ENCODE assay signal across 8 cellular contexts in the genomic region with DNA sequence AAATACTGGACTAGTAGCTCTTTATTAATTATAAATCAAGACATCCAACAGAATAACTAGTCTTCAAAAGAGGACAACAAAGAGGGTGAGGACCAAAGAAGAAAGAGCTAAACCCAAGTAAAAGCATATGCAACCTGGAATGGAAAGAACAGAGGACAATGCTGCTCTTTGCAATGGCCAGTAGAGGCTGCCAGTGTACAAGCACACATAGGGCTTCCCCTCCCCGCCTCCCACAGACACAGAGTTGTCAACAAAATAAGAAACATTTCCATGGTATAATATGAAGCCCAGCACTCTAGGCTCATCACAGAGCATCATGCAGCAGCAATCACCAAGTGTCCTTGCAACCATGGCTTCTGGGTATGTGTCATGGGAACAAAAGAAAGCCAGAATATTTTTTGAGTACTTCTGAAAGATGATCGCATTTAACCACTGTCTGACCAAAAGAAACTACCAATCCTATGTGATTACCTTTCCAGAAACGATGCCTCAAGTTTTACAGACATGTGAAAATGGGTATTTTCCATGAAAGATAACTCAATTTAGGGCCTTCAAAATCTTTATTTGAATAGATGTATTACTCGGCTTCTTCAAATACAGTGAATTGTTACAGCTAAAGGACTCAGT. TPM values are rescaled to one million over a fixed set of nuclear protein-coding genes. Genes with fewer than 3 reads are reported as not detected.
DNase-seq lines count a peak whose midpoint lies in the region; ATAC-seq and TF ChIP-seq lines count a peak whose summit lies in the region.

No MANE protein-coding gene starts in this region.

- H3K4me3 ChIP-seq in MG63, result no peak overlapping the region
- H3K4me3 ChIP-seq in gastrocnemius medialis, result no peak overlapping the region

- peak overlapping the region in 1 of 4 donors; percentile 2 for H3K27ac ChIP-seq in gastrocnemius medialis

- TF ChIP-seq CTCF in GM12872 (IDR thresholded peaks at IDR 0.05; ENCODE audit: insufficient read depth, low read depth, low read length) (peak; percentile 100), gastrocnemius medialis (IDR thresholded peaks at IDR 0.05 in 4 of 5, conservative IDR thresholded peaks at IDR 0.05 in 1 of 5) (peak; percentile 45 to 89 (median 72))

- in situ Hi-C loops in SK-MEL-5 (cut with HindIII; ENCODE audit: low pct_unique_long_range_greater_than_20kb, low sequenced_read_pairs) (no loop called here), gastrocnemius medialis (cut with MboI; ENCODE audit: low sequenced_read_pairs in 4 of 4) (loop anchor here in 2 of 4 donors (25.0 kb wide), 2 partner anchors 95 to 870 kb away; no protein-coding TSS in a partner anchor)

- no peak overlapping the region for H3K27ac Mint-ChIP-seq in activated naive CD8-positive, alpha-beta T cell treated with anti-CD3 and anti-CD28 coated beads, Interleukin-2, amount 50 U/mL, for 24 hours

- intact Hi-C loops in left ventricle myocardium superior (cut with micrococcal nuclease), result no loop called here
- intact Hi-C loops in gastrocnemius medialis (cut with DNase I; ENCODE audit: low total_unique reads), result loop anchor here (5.0 to 10.0 kb wide), 2 partner anchors 60 to 177 kb away; partner anchors contain the start of gene RFX3

- H3K4me3 Mint-ChIP-seq in activated naive CD8-positive, alpha-beta T cell treated with anti-CD3 and anti-CD28 coated beads, Interleukin-2, amount 50 U/mL, for 24 hours, result no peak overlapping the region

- TF ChIP-seq POLR2A in gastrocnemius medialis (IDR thresholded peaks at IDR 0.05), result no peak

- peaks cover 15% of the 10 kb centered on the region for H3K4me1 Mint-ChIP-seq in activated naive CD8-positive, alpha-beta T cell treated with anti-CD3 and anti-CD28 coated beads, Interleukin-2, amount 50 U/mL, for 24 hours

- H3K36me3 ChIP-seq in MG63, result no peaks in the 10 kb centered on the region
- H3K36me3 ChIP-seq in gastrocnemius medialis, result no peaks in the 10 kb centered on the region

- DNase-seq in HEK293T (ENCODE audit: extremely low spot score) (peak; percentile 42), MG63 (peak; percentile 44), SK-MEL-5 (ENCODE audit: low read depth, low spot score) (peak; percentile 79), left ventricle myocardium superior (peak; percentile 57), gastrocnemius medialis (peak; percentile 49 to 61), mesenteric fat pad (ENCODE audit: low spot score) (no peak)
- peak; percentile 36 for DNase-seq in activated naive CD8-positive, alpha-beta T cell treated with anti-CD3 and anti-CD28 coated beads, Interleukin-2, amount 50 U/mL, for 24 hours

- POLR2A ChIA-PET in HEK293T (lab: Yijun Ruan, JAX), result interaction anchor here (1.0 to 1.6 kb wide), 2 partner anchors 41 to 59 kb away, joined by 4 to 7 read pairs; partner anchors contain the start of gene RFX3

- peak; percentile 99 for ATAC-seq in activated naive CD8-positive, alpha-beta T cell treated with anti-CD3 and anti-CD28 coated beads, Interleukin-2, amount 50 U/mL, for 24 hours
- ATAC-seq in left ventricle myocardium superior, result peak; percentile 91
- peak; percentile 95 to 98 for ATAC-seq in gastrocnemius medialis

- peaks cover 6% of the 10 kb centered on the region for H3K36me3 Mint-ChIP-seq in activated naive CD8-positive, alpha-beta T cell treated with anti-CD3 and anti-CD28 coated beads, Interleukin-2, amount 50 U/mL, for 24 hours (ENCODE audit: low read depth)

- H3K27me3 Mint-ChIP-seq in activated naive CD8-positive, alpha-beta T cell treated with anti-CD3 and anti-CD28 coated beads, Interleukin-2, amount 50 U/mL, for 24 hours, result no peaks in the 10 kb centered on the region

- H3K4me1 ChIP-seq in gastrocnemius medialis, result peaks cover 17 to 18% of the 10 kb centered on the region in 2 donors

- H3K9me3 Mint-ChIP-seq in activated naive CD8-positive, alpha-beta T cell treated with anti-CD3 and anti-CD28 coated beads, Interleukin-2, amount 50 U/mL, for 24 hours, result no peaks in the 10 kb centered on the region

- H3K9me3 ChIP-seq in MG63 (no peaks in the 10 kb centered on the region), gastrocnemius medialis (no peaks in the 10 kb centered on the region)

- CTCF ChIA-PET in HEK293T (lab: Yijun Ruan, JAX), result no interaction called here

- no peaks in the 10 kb centered on the region for H3K27me3 ChIP-seq in MG63
- H3K27me3 ChIP-seq in gastrocnemius medialis, result no peaks in the 10 kb centered on the region

TF ChIP-seq in HEK293T, 16 proteins besides CTCF, POLR2A, EP300 and RAD21:
- no peak for TF ChIP-seq ZNF384 (IDR thresholded peaks at IDR 0.05)
- no peak for TF ChIP-seq TARDBP (IDR thresholded peaks at IDR 0.05)
- no peak for TF ChIP-seq LEF1 (IDR thresholded peaks at IDR 0.05; ENCODE audit: borderline replicate concordance)
- no peak for TF ChIP-seq PKNOX1 (IDR thresholded peaks at IDR 0.05)
- no peak for TF ChIP-seq ELF4 (IDR thresholded peaks at IDR 0.05)
- TF ChIP-seq L3MBTL2 (conservative IDR thresholded peaks at IDR 0.05), result no peak
- TF ChIP-seq CTBP1 (IDR thresholded peaks at IDR 0.05; ENCODE audit: borderline replicate concordance), result no peak
- no peak for TF ChIP-seq BHLHE40 (IDR thresholded peaks at IDR 0.05; ENCODE audit: borderline replicate concordance)
- no peak for TF ChIP-seq SP1 (IDR thresholded peaks at IDR 0.05)
- no peak for TF ChIP-seq FOXM1 (IDR thresholded peaks at IDR 0.05; ENCODE audit: borderline replicate concordance)
- TF ChIP-seq ARNT (IDR thresholded peaks at IDR 0.05), result no peak
- no peak for TF ChIP-seq HDGF (IDR thresholded peaks at IDR 0.05; ENCODE audit: borderline replicate concordance)
- TF ChIP-seq NFRKB (IDR thresholded peaks at IDR 0.05), result no peak
- no peak for TF ChIP-seq FOXA1 (IDR thresholded peaks at IDR 0.05)
- TF ChIP-seq SUZ12 (IDR thresholded peaks at IDR 0.05), result no peak
TF ChIP-seq in HEK293T: peak in this region for 0.

RNA-seq across cellular contexts. Expression of gene RFX3, which starts 58.1 kb away (rescaled TPM):
- 0.72 and 1.2 TPM in 2 replicates for total RNA-seq in MG63 (2014; rRNA removed; shearing (Covaris generic); ENCODE audit: low replicate concordance)
- total RNA-seq in SK-MEL-5 (2014; rRNA removed; shearing (Covaris generic)), result 4.6 and 4.8 TPM in 2 replicates
- polyA plus RNA-seq in SK-MEL-5 (2015; cell fraction: cytosol; rRNA removed), result 1.9 and 2.9 TPM in 2 replicates
- 7.1 and 9.1 TPM in 2 replicates for polyA plus RNA-seq in SK-MEL-5 (2015; cell fraction: nucleus; rRNA removed)
- total RNA-seq in left ventricle myocardium superior (3.0 TPM), gastrocnemius medialis (10 to 100 TPM in 1 of 4 donors, 1 to 10 TPM in 3; 2.1 to 11.5 (median 7.3) TPM), mesenteric fat pad (10.8 TPM)
